In genomic region chr9:135726138-135726853, GRCh38 we compare ENCODE assay signal across 2 cellular contexts.
TF ChIP-seq lines count a peak whose summit lies in the region.

No MANE protein-coding gene starts in this region.

TF ChIP-seq in GM23338, 12 proteins besides CTCF, POLR2A, EP300 and RAD21:
- no peak for TF ChIP-seq CREB1 (CRISPR knock-in tag; IDR thresholded peaks at IDR 0.05; ENCODE audit: low read depth)
- no peak for TF ChIP-seq EZH2phosphoT487 (IDR thresholded peaks at IDR 0.05; ENCODE audit: unreplicated experiment)
- TF ChIP-seq ZNF331 (CRISPR knock-in tag; IDR thresholded peaks at IDR 0.05; ENCODE audit: low read depth): no peak
- TF ChIP-seq EZH2 (IDR thresholded peaks at IDR 0.05; ENCODE audit: low read depth, unreplicated experiment): no peak
- no peak for TF ChIP-seq JUNB (IDR thresholded peaks at IDR 0.05; ENCODE audit: unreplicated experiment)
- TF ChIP-seq ZNF462 (CRISPR knock-in tag; IDR thresholded peaks at IDR 0.05): no peak
- TF ChIP-seq REST (IDR thresholded peaks at IDR 0.05; ENCODE audit: unreplicated experiment): no peak
- no peak for TF ChIP-seq STAT1 (IDR thresholded peaks at IDR 0.05; ENCODE audit: unreplicated experiment)
TF ChIP-seq in GM23338: peak in this region for 0.

TF ChIP-seq in endothelial cell of umbilical vein, 7 proteins besides CTCF, POLR2A, EP300 and RAD21:
- TF ChIP-seq POLR2AphosphoS5 (IDR thresholded peaks at IDR 0.05; ENCODE audit: insufficient read depth, low read depth, low read length) (no peak), MYC (IDR thresholded peaks at IDR 0.05; ENCODE audit: low read depth, low read length) (no peak), GATA2 (IDR thresholded peaks at IDR 0.05; ENCODE audit: insufficient read depth, insufficient read length, low read depth, low read length) (no peak)
